ENCODE assay signal across 12 cellular contexts in genomic region chr3:177521305-177521704, GRCh38.
DNase-seq lines count a peak whose midpoint lies in the region; TF ChIP-seq lines count a peak whose summit lies in the region.
"Had no signal": no experiment of that assay in that cellular context is flagged by ENCODE, and none has a peak within 500 bp of the region (broad histone marks: within the 10 kb centered on the region; RNA-seq: fewer than 3 reads in every experiment).

No MANE protein-coding gene starts in this region.

- H3K4me3 Mint-ChIP-seq in glutamatergic neuron (ENCODE audit: unreplicated experiment) (no peak overlapping the region), chondrocyte (ENCODE audit: unreplicated experiment) (no peak overlapping the region)
- H3K4me3 Mint-ChIP-seq: brain; CD4-positive, CD25-positive, alpha-beta regulatory T cell; stimulated activated naive CD8-positive, alpha-beta T cell treated with anti-CD3 and anti-CD28 coated beads, Interleukin-15, Interleukin-2, amounts not matched to agents 100 ng/mL and 50 ng/mL, for 24 hours had no signal

- H3K9ac ChIP-seq in parathyroid adenoma = no peak overlapping the region

- no peak for TF ChIP-seq POLR2A in esophagus squamous epithelium (IDR thresholded peaks at IDR 0.05)

- H3K4me1 Mint-ChIP-seq in glutamatergic neuron (ENCODE audit: low read depth, unreplicated experiment) = peaks cover 8% of the 10 kb centered on the region
- H3K4me1 Mint-ChIP-seq in chondrocyte (ENCODE audit: low read depth) = peaks cover 42% of the 10 kb centered on the region

- H2AFZ ChIP-seq in parathyroid adenoma = peak overlapping the region; percentile 16

- intact Hi-C loops in esophagus squamous epithelium (cut with DNase I) = no loop called here

- peaks cover 4% of the 10 kb centered on the region for H3K36me3 Mint-ChIP-seq in glutamatergic neuron (ENCODE audit: unreplicated experiment)
- peaks cover 5% of the 10 kb centered on the region for H3K36me3 Mint-ChIP-seq in chondrocyte (ENCODE audit: low read depth)
- H3K36me3 Mint-ChIP-seq: brain; CD4-positive, CD25-positive, alpha-beta regulatory T cell had no signal

- H3K27ac ChIP-seq in esophagus squamous epithelium (peak overlapping the region in 1 of 4 donors; percentile 40), parathyroid adenoma (peak overlapping the region; percentile 92)
- no peak overlapping the region for H3K27ac ChIP-seq in effector memory CD4-positive, alpha-beta T cell (ENCODE audit: insufficient read depth, low read length, poor library complexity, severe bottlenecking)

- H3K4me3 ChIP-seq in esophagus squamous epithelium (no peak overlapping the region), parathyroid adenoma (ENCODE audit: low read depth, low read length) (no peak overlapping the region)
- no peak overlapping the region for H3K4me3 ChIP-seq in effector memory CD4-positive, alpha-beta T cell (ENCODE audit: insufficient read depth, low read depth, low read length, poor library complexity, severe bottlenecking)

- H3K27me3 Mint-ChIP-seq in glutamatergic neuron (ENCODE audit: unreplicated experiment) = peaks cover 2% of the 10 kb centered on the region
- no peaks in the 10 kb centered on the region for H3K27me3 Mint-ChIP-seq in chondrocyte (ENCODE audit: low read depth)
- H3K27me3 Mint-ChIP-seq: brain; stimulated activated naive CD8-positive, alpha-beta T cell treated with anti-CD3 and anti-CD28 coated beads, Interleukin-15, Interleukin-2, amounts not matched to agents 100 ng/mL and 50 ng/mL, for 24 hours had no signal

- peak; percentile 78 for DNase-seq in ELF-1 (ENCODE audit: low read depth, low spot score)
- peak; percentile 93 for DNase-seq in NCI-H510A (lab: John Stamatoyannopoulos, UW)
- no peak for DNase-seq in esophagus squamous epithelium (lab: John Stamatoyannopoulos, UW)
- no peak for DNase-seq in glutamatergic neuron
- DNase-seq in chondrocyte (ENCODE audit: low spot score) = no peak
- no peak for DNase-seq in effector memory CD4-positive, alpha-beta T cell
- DNase-seq: activated effector memory CD4-positive, alpha-beta T cell treated with Interleukin-2 at 50 U/mL for 16 hours; CD4-positive, CD25-positive, alpha-beta regulatory T cell; stimulated activated CD4-positive, alpha-beta T cell treated with anti-CD3 and anti-CD28 coated beads, Interleukin-4, amount 100 ng/mL, for 24 hours had no signal

- H3K27me3 ChIP-seq in esophagus squamous epithelium (no peaks in the 10 kb centered on the region), parathyroid adenoma (ENCODE audit: control insufficient read depth, insufficient read depth, low read length) (no peaks in the 10 kb centered on the region)
- H3K27me3 ChIP-seq in effector memory CD4-positive, alpha-beta T cell (replicated peaks; ENCODE audit: control insufficient read depth, insufficient read depth, low read length, poor library complexity, severe bottlenecking) = no peaks in the 10 kb centered on the region

- H3K4me1 ChIP-seq in esophagus squamous epithelium (peaks cover 7 to 45% (median 9%) of the 10 kb centered on the region in 3 donors), parathyroid adenoma (peaks cover 38% of the 10 kb centered on the region)
- no peaks in the 10 kb centered on the region for H3K4me1 ChIP-seq in effector memory CD4-positive, alpha-beta T cell (ENCODE audit: control insufficient read depth, insufficient read depth, low read length, poor library complexity, severe bottlenecking)

- H3K9me3 ChIP-seq in esophagus squamous epithelium (no peaks in the 10 kb centered on the region), parathyroid adenoma (ENCODE audit: control insufficient read depth, low read length) (no peaks in the 10 kb centered on the region)
- H3K9me3 ChIP-seq in effector memory CD4-positive, alpha-beta T cell (ENCODE audit: control insufficient read depth, low read length) = no peaks in the 10 kb centered on the region

- H3K9me3 Mint-ChIP-seq in glutamatergic neuron (ENCODE audit: unreplicated experiment) (peaks cover 1% of the 10 kb centered on the region), chondrocyte (ENCODE audit: low read depth) (peaks cover 5% of the 10 kb centered on the region)

- H3K4me2 ChIP-seq in parathyroid adenoma (ENCODE audit: low read length) = peak overlapping the region; percentile 5

- H3K36me3 ChIP-seq in esophagus squamous epithelium (no peaks in the 10 kb centered on the region), parathyroid adenoma (ENCODE audit: control insufficient read depth, insufficient read depth, low read length) (no peaks in the 10 kb centered on the region)
- H3K36me3 ChIP-seq in effector memory CD4-positive, alpha-beta T cell (ENCODE audit: control insufficient read depth, insufficient read depth, low read length) = no peaks in the 10 kb centered on the region

- WGBS in esophagus squamous epithelium, 2 donors = 55 to 84% methylated on average over 8 of the region's 8 CpGs

- H3K27ac Mint-ChIP-seq in glutamatergic neuron (ENCODE audit: unreplicated experiment) = no peak overlapping the region
- H3K27ac Mint-ChIP-seq in chondrocyte (ENCODE audit: unreplicated experiment) = no peak overlapping the region
- H3K27ac Mint-ChIP-seq: CD4-positive, CD25-positive, alpha-beta regulatory T cell; stimulated activated naive CD8-positive, alpha-beta T cell treated with anti-CD3 and anti-CD28 coated beads, Interleukin-15, Interleukin-2, amounts not matched to agents 100 ng/mL and 50 ng/mL, for 24 hours had no signal

- no peaks in the 10 kb centered on the region for H3K79me2 ChIP-seq in parathyroid adenoma

- peak in 5 of 6 experiments; percentile 12 to 80 (median 59) for TF ChIP-seq CTCF in esophagus squamous epithelium (IDR thresholded peaks at IDR 0.05)
- peak; percentile 82 for TF ChIP-seq CTCF in parathyroid adenoma (IDR thresholded peaks at IDR 0.05)
- TF ChIP-seq CTCF in glutamatergic neuron (IDR thresholded peaks at IDR 0.05; ENCODE audit: partially characterized antibody, unreplicated experiment) = no peak
- TF ChIP-seq CTCF in chondrocyte (IDR thresholded peaks at IDR 0.05) = no peak

Comparison
In these comparisons a context has a peak if more than half of its experiments do, and no peak if none do; other contexts are left out.
1. DNase-seq: peak in ELF-1 (single experiment) and NCI-H510A (single experiment); none in esophagus squamous epithelium (single experiment), glutamatergic neuron (single experiment), chondrocyte (single experiment) and effector memory CD4-positive, alpha-beta T cell (0 of 3).
2. CTCF ChIP-seq: peak in esophagus squamous epithelium (5 of 6) and parathyroid adenoma (single experiment); none in glutamatergic neuron (single experiment) and chondrocyte (single experiment).